Comparison of ENCODE assay signal across 8 cellular contexts in the genomic region with DNA sequence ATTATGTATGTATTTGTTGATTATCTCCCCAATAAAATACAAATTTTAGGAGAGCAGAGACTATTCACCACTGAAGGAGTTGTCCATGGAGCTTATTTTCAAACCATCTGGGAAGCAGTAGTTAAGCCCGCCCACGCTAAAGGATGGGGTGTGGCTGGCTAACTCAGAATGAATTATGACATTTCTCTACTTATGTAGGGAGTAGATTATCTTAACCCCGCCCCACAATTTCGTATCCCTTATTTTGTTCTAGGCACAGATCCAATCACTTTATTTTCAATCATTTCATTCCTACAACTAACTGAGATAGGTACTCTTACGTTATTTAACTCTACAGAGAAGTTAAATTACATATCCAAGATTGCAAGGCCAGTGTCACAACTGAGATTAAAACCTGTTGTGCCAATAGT. TPM values are rescaled to one million over a fixed set of nuclear protein-coding genes. Genes with fewer than 3 reads are reported as not detected.
A peak's percentile ranks its signal among the peaks of the same experiment; 100 is the strongest.
DNase-seq lines count a peak whose midpoint lies in the region; ATAC-seq and TF ChIP-seq lines count a peak whose summit lies in the region.

No MANE protein-coding gene starts in this region.

- H3K4me3 ChIP-seq in testis: peak overlapping the region; percentile 80 to 94
- no peak overlapping the region for H3K4me3 ChIP-seq in naive thymus-derived CD4-positive, alpha-beta T cell (ENCODE audit: low read length)

- POLR2A ChIA-PET in naive thymus-derived CD4-positive, alpha-beta T cell (lab: Charles Lee): interaction anchor here (3.1 kb wide), 1 partner anchor 152 kb away, joined by 11 read pairs; a partner anchor contains a TSS

- no peaks in the 10 kb centered on the region for H3K27me3 ChIP-seq in testis
- no peaks in the 10 kb centered on the region for H3K27me3 ChIP-seq in naive thymus-derived CD4-positive, alpha-beta T cell (ENCODE audit: control insufficient read depth in 2 of 2, insufficient read depth in 2 of 2, low read length in 2 of 2)

- intact Hi-C loops in testis (cut with DNase I; ENCODE audit: low total_unique reads): no loop called here
- intact Hi-C loops in naive thymus-derived CD4-positive, alpha-beta T cell (cut with micrococcal nuclease): loop anchor here (2.0 to 5.0 kb wide), 5 partner anchors 314 to 770 kb away; a partner anchor contains a TSS

- H3K27ac ChIP-seq in testis: peak overlapping the region; percentile 96 to 98
- no peak overlapping the region for H3K27ac ChIP-seq in naive thymus-derived CD4-positive, alpha-beta T cell (ENCODE audit: low read depth, low read length)

- no peaks in the 10 kb centered on the region for H3K9me3 ChIP-seq in testis
- H3K9me3 ChIP-seq in naive thymus-derived CD4-positive, alpha-beta T cell (ENCODE audit: control insufficient read depth in 2 of 3, low read length in 3 of 3): no peaks in the 10 kb centered on the region

- peaks cover 21% of the 10 kb centered on the region for H3K4me1 ChIP-seq in testis
- H3K4me1 ChIP-seq in naive thymus-derived CD4-positive, alpha-beta T cell (ENCODE audit: control insufficient read depth in 2 of 2, insufficient read depth in 2 of 2, low read length in 2 of 2): peaks cover 16 to 20% of the 10 kb centered on the region in 2 donors

- TF ChIP-seq CTCF in testis (IDR thresholded peaks at IDR 0.05): no peak
- TF ChIP-seq CTCF in GM13977 (IDR thresholded peaks at IDR 0.05; ENCODE audit: extremely low read depth, insufficient read depth, missing control alignments): no peak

- no peak for TF ChIP-seq POLR2A in testis (IDR thresholded peaks at IDR 0.05)

- no peak for ATAC-seq in naive thymus-derived CD4-positive, alpha-beta T cell

- DNase-seq in GM04504 (ENCODE audit: low read depth): peak; percentile 65
- peak; percentile 55 to 81 for DNase-seq in NCI-H2081 (lab: John Stamatoyannopoulos, UW)
- DNase-seq in amniotic stem cell (lab: John Stamatoyannopoulos, UW): peak; percentile 59
- peak; percentile 27 for DNase-seq in iPS-NIHi11 (ENCODE audit: low spot score)
- peak; percentile 84 for DNase-seq in testis
- DNase-seq in HK-2 (ENCODE audit: unreplicated experiment): no peak
- no peak for DNase-seq in naive thymus-derived CD4-positive, alpha-beta T cell
- no peak for DNase-seq in GM13977 (ENCODE audit: low spot score)

- no peak overlapping the region for H3K4me3 Mint-ChIP-seq in naive thymus-derived CD4-positive, alpha-beta T cell

- peaks cover 24 to 28% (median 26%) of the 10 kb centered on the region in 7 donors for H3K4me1 Mint-ChIP-seq in naive thymus-derived CD4-positive, alpha-beta T cell

- no peaks in the 10 kb centered on the region for H3K36me3 ChIP-seq in testis (ENCODE audit: low read depth, missing control alignments)
- no peaks in the 10 kb centered on the region for H3K36me3 ChIP-seq in naive thymus-derived CD4-positive, alpha-beta T cell (ENCODE audit: control insufficient read depth in 2 of 3, insufficient read depth in 3 of 3, low read length in 3 of 3)

- no peak overlapping the region for H3K27ac Mint-ChIP-seq in naive thymus-derived CD4-positive, alpha-beta T cell

- no peaks in the 10 kb centered on the region for H3K36me3 Mint-ChIP-seq in naive thymus-derived CD4-positive, alpha-beta T cell

- in situ Hi-C loops in GM13977 (cut with MboI; ENCODE audit: low pct_unique_long_range_greater_than_20kb, low sequenced_read_pairs, unreplicated experiment): no loop called here

- 5 to 7% methylated on average over 5 of the region's 5 CpGs for WGBS in testis, 2 donors

- H3K9me3 Mint-ChIP-seq in naive thymus-derived CD4-positive, alpha-beta T cell: no peaks in the 10 kb centered on the region

- H3K27me3 Mint-ChIP-seq in naive thymus-derived CD4-positive, alpha-beta T cell: peaks cover 18 to 31% (median 26%) of the 10 kb centered on the region in 5 donors

- CTCF ChIA-PET in naive thymus-derived CD4-positive, alpha-beta T cell (lab: Charles Lee): no interaction called here

RNA-seq across cellular contexts. Expression of a gene that starts 1.4 kb away (rescaled TPM):
- 100 to 1,000 TPM; 331 to 431 TPM for total RNA-seq in testis
- polyA plus RNA-seq in testis (ENCODE audit: insufficient read depth, low read depth, low replicate concordance): 712 TPM
- 10 to 100 TPM; 32.3 to 78.2 (median 48.7) TPM for total RNA-seq in naive thymus-derived CD4-positive, alpha-beta T cell
- 100 to 1,000 TPM; 103 to 106 TPM for polyA plus RNA-seq in naive thymus-derived CD4-positive, alpha-beta T cell

RNA-seq across cellular contexts. Expression of a gene that starts 40.4 kb away (rescaled TPM):
- 1 to 10 TPM; 1.9 to 2.1 TPM for total RNA-seq in testis
- polyA plus RNA-seq in testis (ENCODE audit: insufficient read depth, low read depth, low replicate concordance): 2.7 TPM
- not detected for total RNA-seq in naive thymus-derived CD4-positive, alpha-beta T cell
- not detected for polyA plus RNA-seq in naive thymus-derived CD4-positive, alpha-beta T cell

Comparison
In these comparisons a context has a peak if more than half of its experiments do, and no peak if none do; other contexts are left out.
1. DNase-seq: peak in GM04504 (single experiment), NCI-H2081 (2 of 2), amniotic stem cell (single experiment), iPS-NIHi11 (single experiment) and testis (single experiment); none in HK-2 (single experiment), naive thymus-derived CD4-positive, alpha-beta T cell (0 of 9) and GM13977 (single experiment).
2. RNA of a gene that starts 1.4 kb away (total RNA-seq): 331 to 431 TPM in testis; 32.3 to 78.2 TPM in naive thymus-derived CD4-positive, alpha-beta T cell; every median in the first group is over 4 times any median in the second.